ENCODE assay signal across 1 cellular context in genomic region chr2:111246620-111247061, GRCh38.
TF ChIP-seq lines count a peak whose summit lies in the region.

No MANE protein-coding gene starts in this region.

TF ChIP-seq in HepG2, 621 proteins besides CTCF, POLR2A, EP300 and RAD21 (continued from another document):
- peak; percentile 64; the same call in 1 of the 2 replicates for TF ChIP-seq ZNF414 (CRISPR knock-in tag; IDR thresholded peaks at IDR 0.05)
- TF ChIP-seq HDAC1 (CRISPR knock-in tag; IDR thresholded peaks at IDR 0.05) = peak; percentile 89
- peak; percentile 85 for TF ChIP-seq BCL6 (CRISPR knock-in tag; IDR thresholded peaks at IDR 0.05)
- TF ChIP-seq MAF1 (CRISPR knock-in tag; IDR thresholded peaks at IDR 0.05; ENCODE audit: borderline replicate concordance) = no peak
- no peak for TF ChIP-seq HNF1A (IDR thresholded peaks at IDR 0.05; ENCODE audit: low read depth)
- TF ChIP-seq HNF1A (CRISPR knock-in tag; IDR thresholded peaks at IDR 0.05; ENCODE audit: borderline replicate concordance) = no peak
- TF ChIP-seq PITX1 (CRISPR knock-in tag; IDR thresholded peaks at IDR 0.05) = peak; percentile 75; the same call in 1 of the 2 replicates
- no peak for TF ChIP-seq ZNF34 (CRISPR knock-in tag; IDR thresholded peaks at IDR 0.05; ENCODE audit: borderline replicate concordance)
- TF ChIP-seq SRSF4 (IDR thresholded peaks at IDR 0.05; ENCODE audit: low read depth, low read length, poor library complexity, severe bottlenecking) = no peak
- 0 out of 2 replicates have a peak, but pooled peaks have one; percentile 64 for TF ChIP-seq KIAA2018 (CRISPR knock-in tag; IDR thresholded peaks at IDR 0.05; ENCODE audit: borderline replicate concordance)
- no peak for TF ChIP-seq SATB2 (CRISPR knock-in tag; IDR thresholded peaks at IDR 0.05)
- no peak for TF ChIP-seq TCF7L2 (IDR thresholded peaks at IDR 0.05; ENCODE audit: low read depth, low read length)
- no peak for TF ChIP-seq CAMTA2 (CRISPR knock-in tag; IDR thresholded peaks at IDR 0.05; ENCODE audit: borderline replicate concordance)
- TF ChIP-seq ZMAT5 (CRISPR knock-in tag; IDR thresholded peaks at IDR 0.05; ENCODE audit: borderline replicate concordance, low read depth) = no peak
- TF ChIP-seq KLF11 (CRISPR knock-in tag; IDR thresholded peaks at IDR 0.05) = peak; percentile 58; the same call in 1 of the 2 replicates
- no peak for TF ChIP-seq TEF (CRISPR knock-in tag; IDR thresholded peaks at IDR 0.05)
- TF ChIP-seq KDM5B (CRISPR knock-in tag; IDR thresholded peaks at IDR 0.05; ENCODE audit: borderline replicate concordance) = peak; percentile 63; the same call in 1 of the 2 replicates
- no peak for TF ChIP-seq ZNF383 (CRISPR knock-in tag; IDR thresholded peaks at IDR 0.05; ENCODE audit: borderline replicate concordance)
- no peak for TF ChIP-seq AGO1 (IDR thresholded peaks at IDR 0.05; ENCODE audit: low read depth, low read length, poor library complexity, severe bottlenecking)
- no peak for TF ChIP-seq GZF1 (CRISPR knock-in tag; IDR thresholded peaks at IDR 0.05)
